Comparison of ENCODE assay signal across 11 cellular contexts in genomic region chr17:57032343-57032742, GRCh38. TPM values are rescaled to one million over a fixed set of nuclear protein-coding genes. Genes with fewer than 3 reads are reported as not detected.
A peak's percentile ranks its signal among the peaks of the same experiment; 100 is the strongest.
DNase-seq lines count a peak whose midpoint lies in the region; ATAC-seq and TF ChIP-seq lines count a peak whose summit lies in the region.
"Had no signal": no experiment of that assay in that cellular context is flagged by ENCODE, and none has a peak within 500 bp of the region (broad histone marks: within the 10 kb centered on the region; RNA-seq: fewer than 3 reads in every experiment).

No MANE protein-coding gene starts in this region.

- in situ Hi-C loops in mammary epithelial cell (cut with MboI; ENCODE audit: low sequenced_read_pairs in 2 of 2) = no loop called here

- H3K4me2 ChIP-seq in mammary epithelial cell (ENCODE audit: insufficient read depth, low read depth, low read length) = no peak overlapping the region

- no peaks in the 10 kb centered on the region for H3K9me3 ChIP-seq in mammary epithelial cell (replicated peaks; ENCODE audit: insufficient read depth, low read length)
- H3K9me3 ChIP-seq in subcutaneous abdominal adipose tissue (ENCODE audit: control insufficient read depth in 5 of 5, low read length in 5 of 5) = peaks cover 0 to 8% (median 7%) of the 10 kb centered on the region in 5 donors
- H3K9me3 ChIP-seq: neutrophil had no signal

- H3K4me1 ChIP-seq in mammary epithelial cell (ENCODE audit: insufficient read depth, low read length) (peaks cover 4% of the 10 kb centered on the region), subcutaneous abdominal adipose tissue (ENCODE audit: control insufficient read depth in 5 of 5, insufficient read depth in 5 of 5, low read length in 5 of 5) (peaks cover 0 to 50% (median 46%) of the 10 kb centered on the region in 5 donors)

- peak overlapping the region; percentile 48 for H2AFZ ChIP-seq in mammary epithelial cell (ENCODE audit: low read depth, low read length)

- no peaks in the 10 kb centered on the region for H4K20me1 ChIP-seq in mammary epithelial cell (ENCODE audit: insufficient read depth, low read length)

- no peaks in the 10 kb centered on the region for H3K79me2 ChIP-seq in mammary epithelial cell (ENCODE audit: insufficient read depth, low read length)

- no peaks in the 10 kb centered on the region for H3K36me3 ChIP-seq in mammary epithelial cell (ENCODE audit: insufficient read depth, low read length)
- H3K36me3 ChIP-seq in subcutaneous abdominal adipose tissue (ENCODE audit: control insufficient read depth in 5 of 5, insufficient read depth in 5 of 5, low read length in 5 of 5) = no peaks in the 10 kb centered on the region
- H3K36me3 ChIP-seq: neutrophil had no signal

- ATAC-seq in GM21576 (IDR thresholded peaks at IDR 0.05; ENCODE audit: unreplicated experiment) = no peak
- ATAC-seq: activated CD4-positive, alpha-beta T cell treated with anti-CD3 and anti-CD28 coated beads for 36 hours had no signal

- no peak for TF ChIP-seq POLR2A in erythroblast (IDR thresholded peaks at IDR 0.05; ENCODE audit: low read length)

- H3K9ac ChIP-seq in mammary epithelial cell (ENCODE audit: insufficient read depth, low read length) (no peak overlapping the region), subcutaneous abdominal adipose tissue (ENCODE audit: low read length in 5 of 5) (peak overlapping the region in 1 of 5 donors; percentile 25)

- no peaks in the 10 kb centered on the region for H3K27me3 ChIP-seq in mammary epithelial cell (ENCODE audit: insufficient read depth, low read length)
- no peaks in the 10 kb centered on the region for H3K27me3 ChIP-seq in subcutaneous abdominal adipose tissue (ENCODE audit: control insufficient read depth in 5 of 5, insufficient read depth in 4 of 5, low read length in 5 of 5)

- WGBS in mammary epithelial cell (ENCODE audit: low coverage, missing lambda C conversion rate) = 28% methylated on average over 8 of the region's 8 CpGs

- intact Hi-C loops in mammary epithelial cell (cut with micrococcal nuclease) = no loop called here

- no TSS peak for BruUV-seq in mammary epithelial cell (replicated peaks; lab: Mats Ljungman, UMichigan)

- TF ChIP-seq CTCF in mammary epithelial cell (conservative IDR thresholded peaks at IDR 0.05 in 1 of 2, IDR thresholded peaks at IDR 0.05 in 1 of 2; ENCODE audit: extremely low read depth in 1 of 2, insufficient read depth in 1 of 2, low read depth in 1 of 2, low read length in 2 of 2) (no peak), GM10266 (IDR thresholded peaks at IDR 0.05; ENCODE audit: control insufficient read depth, insufficient read depth, low read depth, missing control alignments) (no peak)

- CTCF ChIA-PET in mammary epithelial cell (lab: Charles Lee; ENCODE audit: low non-redundant PET) = no interaction called here

- H3K27ac ChIP-seq in mammary epithelial cell (ENCODE audit: insufficient read depth, low read depth, low read length) = no peak overlapping the region
- H3K27ac ChIP-seq in subcutaneous abdominal adipose tissue (ENCODE audit: low read depth, low read length) = peak overlapping the region; percentile 80
- H3K27ac ChIP-seq: neutrophil had no signal

- DNase-seq in NCI-H1105 treated with DMSO at 0.1 percent for 48 hours (lab: John Stamatoyannopoulos, UW) (peak; percentile 82), mammary epithelial cell (no peak), left kidney (ENCODE audit: low read depth, low spot score) (peak; percentile 41), GM10266 (ENCODE audit: extremely low spot score) (no peak), erythroblast (lab: John Stamatoyannopoulos, UW) (no peak)
- DNase-seq in activated CD4-positive, alpha-beta T cell treated with anti-CD3 and anti-CD28 coated beads for 4 hours = no peak
- DNase-seq: activated CD4-positive, alpha-beta T cell treated with anti-CD3 and anti-CD28 coated beads for 36 hours; GDM1 had no signal

- H3K4me3 ChIP-seq in mammary epithelial cell (replicated peaks in 1 of 3; ENCODE audit: insufficient read depth in 1 of 3, low read depth in 2 of 3, low read length in 3 of 3) (no peak overlapping the region), subcutaneous abdominal adipose tissue (ENCODE audit: low read depth in 1 of 5, low read length in 5 of 5) (no peak overlapping the region)

- dilution Hi-C loops in mammary epithelial cell (cut with HindIII; ENCODE audit: low sequenced_read_pairs) = no loop called here

RNA-seq across cellular contexts. Expression of gene AKAP1, which starts 52.7 kb away (rescaled TPM):
- total RNA-seq in mammary epithelial cell = 10 to 100 TPM; 31.3 to 33.7 TPM
- polyA plus RNA-seq in mammary epithelial cell = 43.5 TPM
- 157 TPM for polyA minus RNA-seq in mammary epithelial cell

RNA-seq across cellular contexts. Expression of gene SCPEP1, which starts 54.4 kb away (rescaled TPM):
- 100 to 1,000 TPM in 1 of 2 donors, 10 to 100 TPM in 1; 81.8 to 142 TPM for total RNA-seq in mammary epithelial cell
- 83.0 TPM for polyA plus RNA-seq in mammary epithelial cell
- 46.2 TPM for polyA minus RNA-seq in mammary epithelial cell

Comparison
In these comparisons a context has a peak if more than half of its experiments do, and no peak if none do; other contexts are left out.
1. DNase-seq: peak in NCI-H1105 treated with DMSO at 0.1 percent for 48 hours (single experiment) and left kidney (single experiment); none in mammary epithelial cell (single experiment), activated CD4-positive, alpha-beta T cell treated with anti-CD3 and anti-CD28 coated beads for 4 hours (0 of 2), GM10266 (single experiment) and erythroblast (0 of 2).